21 cellular contexts compared by ENCODE assay signal in genomic region chr4:72358483-72358882, GRCh38.
"Had no signal": no experiment of that assay in that cellular context is flagged by ENCODE, and none has a peak within 500 bp of the region (broad histone marks: within the 10 kb centered on the region; RNA-seq: fewer than 3 reads in every experiment).

No MANE protein-coding gene starts in this region.

- ATAC-seq: esophagus mucosa; gastrocnemius medialis; heart right ventricle; pancreas; right cardiac atrium; stimulated activated effector memory CD8-positive, alpha-beta T cell treated with anti-CD3 and anti-CD28 coated beads, Interleukin-12 subunit alpha, Interleukin-12 subunit beta, amount 100 ng/mL, for 72 hours; upper lobe of right lung had no signal

- H3K27ac ChIP-seq: gastrocnemius medialis, heart right ventricle, pancreas, testis, tibial nerve, upper lobe of right lung, vagina had no signal

- H3K4me2 ChIP-seq: smooth muscle cell had no signal

- FAIRE-seq: endometrium, islet of Langerhans, pancreas had no signal

- H3K36me3 ChIP-seq: gastrocnemius medialis, heart right ventricle, pancreas, tibial nerve, upper lobe of right lung, vagina had no signal

- H3K27me3 ChIP-seq: gastrocnemius medialis, heart right ventricle, pancreas, testis, tibial nerve, upper lobe of right lung, vagina had no signal

- H3K4me3 ChIP-seq: gastrocnemius medialis, heart right ventricle, pancreas, smooth muscle cell, testis, tibial nerve, upper lobe of right lung, vagina had no signal

- DNase-seq: effector memory CD4-positive, alpha-beta T cell; gastrocnemius medialis; heart right ventricle; hypothalamus; kidney glomerular epithelial cell; mesendoderm; naive B cell; occipital lobe; pancreas; right cardiac atrium; stimulated activated CD4-positive, alpha-beta T cell treated with anti-CD3 and anti-CD28 coated beads, Interleukin-2, amount 100 ng/mL, for 48 hours; stimulated activated CD8-positive, alpha-beta memory T cell treated with anti-CD3 and anti-CD28 coated beads, Interleukin-4, amount 100 ng/mL, for 48 hours; testis; upper lobe of right lung had no signal

- H3K9me3 ChIP-seq: gastrocnemius medialis, heart right ventricle, pancreas, testis, tibial nerve, upper lobe of right lung, vagina had no signal

- H3K4me1 ChIP-seq: gastrocnemius medialis, heart right ventricle, pancreas, testis, tibial nerve, upper lobe of right lung, vagina had no signal
